ENCODE assay signal across 8 cellular contexts in the genomic region with DNA sequence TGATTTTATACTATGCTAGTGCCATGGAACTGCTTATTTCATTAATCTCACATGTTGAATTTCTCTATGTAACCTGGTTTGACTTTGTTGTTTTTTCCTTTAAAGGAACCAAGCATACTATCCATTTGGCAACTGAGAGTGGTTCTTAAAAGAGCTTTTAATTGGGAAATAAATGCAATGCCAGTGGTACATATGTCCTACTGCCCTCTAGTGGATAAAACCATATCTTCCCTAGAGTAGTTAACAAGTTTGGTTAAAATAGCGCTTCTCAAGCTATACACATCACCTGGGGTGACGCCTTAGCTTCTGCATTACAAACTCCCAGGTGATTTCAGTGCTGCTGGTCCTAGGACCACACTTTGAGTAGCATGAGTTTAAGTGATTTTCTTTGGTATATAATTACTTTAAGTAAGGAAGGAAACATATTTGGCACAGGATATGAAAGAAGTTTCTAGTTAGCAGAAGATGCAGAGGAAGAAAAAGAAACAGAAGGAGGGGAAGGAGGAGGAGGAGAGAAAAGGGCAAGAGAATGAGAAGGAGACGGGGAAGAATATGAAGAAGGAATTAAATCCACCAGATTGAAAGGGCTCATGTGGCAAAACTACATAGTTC. TPM values are rescaled to one million over a fixed set of nuclear protein-coding genes. Genes with fewer than 3 reads are reported as not detected.
DNase-seq lines count a peak whose midpoint lies in the region; ATAC-seq and TF ChIP-seq lines count a peak whose summit lies in the region.

No MANE protein-coding gene starts in this region.

- no peaks in the 10 kb centered on the region for H3K36me3 Mint-ChIP-seq in activated T-helper 2 cell treated with anti-CD3 and anti-CD28 coated beads, Interferon-gamma antibody, Interleukin-2, Interleukin-4, amounts not matched to agents 10 μg/mL and 5 μg/mL and 100 μg/mL, durations not matched to agents 14 hours and 24 hours and 36 hours (ENCODE audit: low read depth)

- peak; percentile 57 for TF ChIP-seq CTCF in GM12873 (IDR thresholded peaks at IDR 0.05; ENCODE audit: insufficient read depth, low read depth, low read length, missing control alignments)
- peak; percentile 54 for TF ChIP-seq CTCF in astrocyte of the spinal cord (IDR thresholded peaks at IDR 0.05; ENCODE audit: low read depth, low read length)

- H3K27ac Mint-ChIP-seq in activated T-helper 2 cell treated with anti-CD3 and anti-CD28 coated beads, Interferon-gamma antibody, Interleukin-2, Interleukin-4, amounts not matched to agents 10 μg/mL and 5 μg/mL and 100 μg/mL, durations not matched to agents 14 hours and 24 hours and 36 hours: no peak overlapping the region

- H3K4me3 ChIP-seq in astrocyte of the spinal cord (ENCODE audit: low read depth, low read length): no peak overlapping the region

- H3K4me3 Mint-ChIP-seq in activated T-helper 2 cell treated with anti-CD3 and anti-CD28 coated beads, Interferon-gamma antibody, Interleukin-2, Interleukin-4, amounts not matched to agents 10 μg/mL and 5 μg/mL and 100 μg/mL, durations not matched to agents 14 hours and 24 hours and 36 hours (ENCODE audit: low read depth): no peak overlapping the region

- intact Hi-C loops in activated T-helper 2 cell treated with anti-CD3 and anti-CD28 coated beads, Interferon-gamma antibody, Interleukin-2, Interleukin-4, amounts not matched to agents 10 μg/mL and 5 μg/mL and 100 μg/mL, durations not matched to agents 14 hours and 24 hours and 36 hours (cut with micrococcal nuclease): loop anchor here (5.0 kb wide), 1 partner anchor 700 kb away; no protein-coding TSS in a partner anchor

- in situ Hi-C loops in astrocyte of the spinal cord (cut with HindIII; ENCODE audit: low sequenced_read_pairs): no loop called here

- ATAC-seq in HG02798 (IDR thresholded peaks at IDR 0.05; ENCODE audit: poor library complexity, unreplicated experiment) (peak; percentile 71), GM21529 (IDR thresholded peaks at IDR 0.05; ENCODE audit: unreplicated experiment) (no peak)

- H3K27me3 Mint-ChIP-seq in activated T-helper 2 cell treated with anti-CD3 and anti-CD28 coated beads, Interferon-gamma antibody, Interleukin-2, Interleukin-4, amounts not matched to agents 10 μg/mL and 5 μg/mL and 100 μg/mL, durations not matched to agents 14 hours and 24 hours and 36 hours (ENCODE audit: low read depth): no peaks in the 10 kb centered on the region

- H3K4me1 Mint-ChIP-seq in activated T-helper 2 cell treated with anti-CD3 and anti-CD28 coated beads, Interferon-gamma antibody, Interleukin-2, Interleukin-4, amounts not matched to agents 10 μg/mL and 5 μg/mL and 100 μg/mL, durations not matched to agents 14 hours and 24 hours and 36 hours (ENCODE audit: low read depth): no peaks in the 10 kb centered on the region

- no peaks in the 10 kb centered on the region for H3K9me3 Mint-ChIP-seq in activated T-helper 2 cell treated with anti-CD3 and anti-CD28 coated beads, Interferon-gamma antibody, Interleukin-2, Interleukin-4, amounts not matched to agents 10 μg/mL and 5 μg/mL and 100 μg/mL, durations not matched to agents 14 hours and 24 hours and 36 hours

- DNase-seq in NCI-H2081 (lab: John Stamatoyannopoulos, UW) (peak; percentile 41 to 49), astrocyte of the spinal cord (ENCODE audit: low read depth, low spot score) (peak; percentile 50), kidney tubule cell (ENCODE audit: low spot score) (peak; percentile 50)
- no peak for DNase-seq in activated CD4-positive, alpha-beta T cell treated with anti-CD3 and anti-CD28 coated beads for 48 hours
- DNase-seq in activated T-helper 2 cell treated with anti-CD3 and anti-CD28 coated beads, Interferon-gamma antibody, Interleukin-2, Interleukin-4, amounts not matched to agents 10 μg/mL and 5 μg/mL and 100 μg/mL, durations not matched to agents 14 hours and 24 hours and 36 hours (ENCODE audit: low spot score): no peak

RNA-seq across cellular contexts. Expression of gene FGF10, which starts 56.8 kb away (rescaled TPM):
- total RNA-seq in activated T-helper 2 cell treated with anti-CD3 and anti-CD28 coated beads, Interferon-gamma antibody, Interleukin-2, Interleukin-4, amounts not matched to agents 10 μg/mL and 5 μg/mL and 100 μg/mL, durations not matched to agents 14 hours and 24 hours and 36 hours: not detected in 2 replicates

Comparison
In these comparisons a context has a peak if more than half of its experiments do, and no peak if none do; other contexts are left out.
1. DNase-seq: peak in NCI-H2081 (2 of 2), astrocyte of the spinal cord (single experiment) and kidney tubule cell (single experiment); none in activated CD4-positive, alpha-beta T cell treated with anti-CD3 and anti-CD28 coated beads for 48 hours (single experiment) and activated T-helper 2 cell treated with anti-CD3 and anti-CD28 coated beads, Interferon-gamma antibody, Interleukin-2, Interleukin-4, amounts not matched to agents 10 μg/mL and 5 μg/mL and 100 μg/mL, durations not matched to agents 14 hours and 24 hours and 36 hours (single experiment).